ENCODE assay signal across 17 cellular contexts in genomic region chrX:79096339-79096638, GRCh38. TPM values are rescaled to one million over a fixed set of nuclear protein-coding genes. Genes with fewer than 3 reads are reported as not detected.
DNase-seq lines count a peak whose midpoint lies in the region; ATAC-seq, FAIRE-seq and TF ChIP-seq lines count a peak whose summit lies in the region.
"Had no signal": no experiment of that assay in that cellular context is flagged by ENCODE, and none has a peak within 500 bp of the region (broad histone marks: within the 10 kb centered on the region; RNA-seq: fewer than 3 reads in every experiment).

No MANE protein-coding gene starts in this region.

- no peaks in the 10 kb centered on the region for H3K27me3 ChIP-seq in Peyer's patch
- H3K27me3 ChIP-seq: body of pancreas, neural progenitor cell, right atrium auricular region had no signal

- no peaks in the 10 kb centered on the region for H3K27me3 Mint-ChIP-seq in activated CD8-positive, alpha-beta memory T cell treated with anti-CD3 and anti-CD28 coated beads, Interleukin-2, amount 10 ng/mL, durations not matched to agents 7 days and 5 days
- H3K27me3 Mint-ChIP-seq in activated naive CD8-positive, alpha-beta T cell treated with anti-CD3 and anti-CD28 coated beads, Interleukin-2, amount 50 U/mL, for 24 hours: no peaks in the 10 kb centered on the region
- no peaks in the 10 kb centered on the region for H3K27me3 Mint-ChIP-seq in stimulated activated memory B cell treated with anti-CD40 and anti-IgM and Interleukin-4, amounts not matched to agents 10 μg/mL and 1 μg/mL and 100 μg/mL, for 72 hours

- H3K4me3 ChIP-seq in Peyer's patch: no peak overlapping the region
- H3K4me3 ChIP-seq: body of pancreas, neural progenitor cell, right atrium auricular region had no signal

- peaks cover 71% of the 10 kb centered on the region for H3K4me1 Mint-ChIP-seq in activated CD8-positive, alpha-beta memory T cell treated with anti-CD3 and anti-CD28 coated beads, Interleukin-2, amount 10 ng/mL, durations not matched to agents 7 days and 5 days
- H3K4me1 Mint-ChIP-seq in activated naive CD8-positive, alpha-beta T cell treated with anti-CD3 and anti-CD28 coated beads, Interleukin-2, amount 50 U/mL, for 24 hours: peaks cover 74% of the 10 kb centered on the region
- peaks cover 35% of the 10 kb centered on the region for H3K4me1 Mint-ChIP-seq in stimulated activated memory B cell treated with anti-CD40 and anti-IgM and Interleukin-4, amounts not matched to agents 10 μg/mL and 1 μg/mL and 100 μg/mL, for 72 hours
- H3K4me1 Mint-ChIP-seq: neural progenitor cell had no signal

- H3K36me3 ChIP-seq in Peyer's patch: no peaks in the 10 kb centered on the region
- H3K36me3 ChIP-seq: neural progenitor cell, right atrium auricular region had no signal

- peak overlapping the region; percentile 97 for H3K27ac Mint-ChIP-seq in activated CD8-positive, alpha-beta memory T cell treated with anti-CD3 and anti-CD28 coated beads, Interleukin-2, amount 10 ng/mL, durations not matched to agents 7 days and 5 days
- H3K27ac Mint-ChIP-seq in activated naive CD8-positive, alpha-beta T cell treated with anti-CD3 and anti-CD28 coated beads, Interleukin-2, amount 50 U/mL, for 24 hours: peak overlapping the region; percentile 95
- H3K27ac Mint-ChIP-seq in stimulated activated memory B cell treated with anti-CD40 and anti-IgM and Interleukin-4, amounts not matched to agents 10 μg/mL and 1 μg/mL and 100 μg/mL, for 72 hours: peak overlapping the region; percentile 90
- H3K27ac Mint-ChIP-seq: neural progenitor cell had no signal

- no peak for TF ChIP-seq POLR2A in Peyer's patch (IDR thresholded peaks at IDR 0.05)

- CTCF ChIA-PET in activated CD8-positive, alpha-beta memory T cell treated with anti-CD3 and anti-CD28 coated beads, Interleukin-2, amount 10 ng/mL, durations not matched to agents 7 days and 5 days (lab: Charles Lee): interaction anchor here (1.0 kb wide), 1 partner anchor 161 kb away, joined by 3 read pairs; no protein-coding TSS in a partner anchor

- no peaks in the 10 kb centered on the region for H3K4me1 ChIP-seq in Peyer's patch
- H3K4me1 ChIP-seq: body of pancreas, Caco-2, neural progenitor cell, right atrium auricular region had no signal

- H3K36me3 Mint-ChIP-seq in activated CD8-positive, alpha-beta memory T cell treated with anti-CD3 and anti-CD28 coated beads, Interleukin-2, amount 10 ng/mL, durations not matched to agents 7 days and 5 days: peaks cover 12% of the 10 kb centered on the region
- H3K36me3 Mint-ChIP-seq in activated naive CD8-positive, alpha-beta T cell treated with anti-CD3 and anti-CD28 coated beads, Interleukin-2, amount 50 U/mL, for 24 hours (ENCODE audit: low read depth): peaks cover 2% of the 10 kb centered on the region
- no peaks in the 10 kb centered on the region for H3K36me3 Mint-ChIP-seq in stimulated activated memory B cell treated with anti-CD40 and anti-IgM and Interleukin-4, amounts not matched to agents 10 μg/mL and 1 μg/mL and 100 μg/mL, for 72 hours
- H3K36me3 Mint-ChIP-seq: neural progenitor cell had no signal

- no peaks in the 10 kb centered on the region for H3K9me3 Mint-ChIP-seq in activated CD8-positive, alpha-beta memory T cell treated with anti-CD3 and anti-CD28 coated beads, Interleukin-2, amount 10 ng/mL, durations not matched to agents 7 days and 5 days (ENCODE audit: low read depth)
- peaks cover 3% of the 10 kb centered on the region for H3K9me3 Mint-ChIP-seq in activated naive CD8-positive, alpha-beta T cell treated with anti-CD3 and anti-CD28 coated beads, Interleukin-2, amount 50 U/mL, for 24 hours
- peaks cover 5% of the 10 kb centered on the region for H3K9me3 Mint-ChIP-seq in stimulated activated memory B cell treated with anti-CD40 and anti-IgM and Interleukin-4, amounts not matched to agents 10 μg/mL and 1 μg/mL and 100 μg/mL, for 72 hours
- H3K9me3 Mint-ChIP-seq: neural progenitor cell had no signal

- no peak for FAIRE-seq in RCC 7860 (lab: Jason Lieb, UNC)

- peak overlapping the region; percentile 5 to 49 (median 46) for H3K27ac ChIP-seq in Peyer's patch
- H3K27ac ChIP-seq: body of pancreas, neural progenitor cell had no signal

- TF ChIP-seq CTCF in Peyer's patch (IDR thresholded peaks at IDR 0.05): no peak

- no peaks in the 10 kb centered on the region for H3K9me3 ChIP-seq in Peyer's patch
- H3K9me3 ChIP-seq: body of pancreas, Caco-2, right atrium auricular region had no signal

- peak; percentile 68 for ATAC-seq in activated CD8-positive, alpha-beta memory T cell treated with anti-CD3 and anti-CD28 coated beads, Interleukin-2, amount 10 ng/mL, durations not matched to agents 7 days and 5 days
- no peak for ATAC-seq in activated naive CD8-positive, alpha-beta T cell treated with anti-CD3 and anti-CD28 coated beads, Interleukin-2, amount 50 U/mL, for 24 hours
- no peak for ATAC-seq in stimulated activated memory B cell treated with anti-CD40 and anti-IgM and Interleukin-4, amounts not matched to agents 10 μg/mL and 1 μg/mL and 100 μg/mL, for 72 hours
- ATAC-seq in GM21381 (IDR thresholded peaks at IDR 0.05; ENCODE audit: unreplicated experiment): no peak
- no peak for ATAC-seq in GM18909 (IDR thresholded peaks at IDR 0.05; ENCODE audit: poor library complexity, unreplicated experiment)
- ATAC-seq: body of pancreas had no signal

- peak overlapping the region; percentile 63 for H3K4me3 Mint-ChIP-seq in activated CD8-positive, alpha-beta memory T cell treated with anti-CD3 and anti-CD28 coated beads, Interleukin-2, amount 10 ng/mL, durations not matched to agents 7 days and 5 days
- H3K4me3 Mint-ChIP-seq in activated naive CD8-positive, alpha-beta T cell treated with anti-CD3 and anti-CD28 coated beads, Interleukin-2, amount 50 U/mL, for 24 hours: peak overlapping the region; percentile 60
- no peak overlapping the region for H3K4me3 Mint-ChIP-seq in stimulated activated memory B cell treated with anti-CD40 and anti-IgM and Interleukin-4, amounts not matched to agents 10 μg/mL and 1 μg/mL and 100 μg/mL, for 72 hours
- H3K4me3 Mint-ChIP-seq: neural progenitor cell had no signal

- DNase-seq in activated CD8-positive, alpha-beta memory T cell treated with anti-CD3 and anti-CD28 coated beads, Interleukin-2, amount 10 ng/mL, durations not matched to agents 7 days and 5 days: no peak
- no peak for DNase-seq in activated CD8-positive, alpha-beta memory T cell treated with anti-CD3 and anti-CD28 coated beads, Interleukin-2, amount 50 U/mL, for 48 hours
- DNase-seq in Peyer's patch (no peak), RCC 7860 (ENCODE audit: low spot score) (no peak)
- no peak for DNase-seq in activated naive CD8-positive, alpha-beta T cell treated with anti-CD3 and anti-CD28 coated beads, Interleukin-2, amount 50 U/mL, for 24 hours
- DNase-seq: body of pancreas; Caco-2; NCI-H2171 treated with DMSO at 0.1 percent for 48 hours; SIG-M5; stimulated activated naive CD4-positive, alpha-beta T cell treated with Interleukin-2 at 50 U/mL for 16 hours had no signal

RNA-seq across cellular contexts. Expression of gene GPR174, which starts 48.2 kb away (rescaled TPM):
- 10 to 100 TPM; 48.0 to 76.9 TPM for total RNA-seq in activated CD8-positive, alpha-beta memory T cell treated with anti-CD3 and anti-CD28 coated beads, Interleukin-2, amount 10 ng/mL, durations not matched to agents 7 days and 5 days
- 10 to 100 TPM in 1 of 4 donors, 1 to 10 TPM in 3; 4.9 to 23.1 (median 6.6) TPM for total RNA-seq in Peyer's patch
- total RNA-seq: Caco-2, G401, HT1080 had no signal
